Comparison of ENCODE assay signal across 2 cellular contexts in genomic region chr4:10593130-10593529, GRCh38.
TF ChIP-seq lines count a peak whose summit lies in the region.

No MANE protein-coding gene starts in this region.

TF ChIP-seq in HepG2, 621 proteins besides CTCF, POLR2A, EP300 and RAD21:
- no peak for TF ChIP-seq GATA4 (IDR thresholded peaks at IDR 0.05; ENCODE audit: borderline replicate concordance, low read depth)
- TF ChIP-seq FOXM1 (CRISPR knock-in tag; IDR thresholded peaks at IDR 0.05), result no peak
- peak; percentile 35 for TF ChIP-seq STAG1 (CRISPR knock-in tag; IDR thresholded peaks at IDR 0.05)
- no peak for TF ChIP-seq ZNF674 (CRISPR knock-in tag; IDR thresholded peaks at IDR 0.05; ENCODE audit: low read depth)

TF ChIP-seq in H1, 55 proteins besides CTCF, POLR2A, EP300 and RAD21:
- TF ChIP-seq ASH2L (IDR thresholded peaks at IDR 0.05; ENCODE audit: low read length), result no peak
- no peak for TF ChIP-seq RXRA (IDR thresholded peaks at IDR 0.05; ENCODE audit: insufficient read depth, low read depth, low read length)
- no peak for TF ChIP-seq POU5F1 (IDR thresholded peaks at IDR 0.05; ENCODE audit: low read depth, low read length)
- TF ChIP-seq SP4 (IDR thresholded peaks at IDR 0.05; ENCODE audit: low read length), result no peak
- TF ChIP-seq SUZ12 (IDR thresholded peaks at IDR 0.05; ENCODE audit: low read length), result no peak
- no peak for TF ChIP-seq CHD2 (IDR thresholded peaks at IDR 0.05; ENCODE audit: low read length)
- no peak for TF ChIP-seq GTF2F1 (IDR thresholded peaks at IDR 0.05; ENCODE audit: borderline replicate concordance, low read depth, low read length)
- TF ChIP-seq JUN (IDR thresholded peaks at IDR 0.05; ENCODE audit: low read depth, low read length), result no peak
- TF ChIP-seq TAF7 (optimal IDR thresholded peaks at IDR 0.05; ENCODE audit: borderline replicate concordance, low read depth, low read length), result no peak
